ENCODE assay signal across 23 cellular contexts in genomic region chr18:32998285-32998684, GRCh38.
"Had no signal": no experiment of that assay in that cellular context is flagged by ENCODE, and none has a peak within 500 bp of the region (broad histone marks: within the 10 kb centered on the region; RNA-seq: fewer than 3 reads in every experiment).

No MANE protein-coding gene starts in this region.

- H3K36me3 Mint-ChIP-seq: neural progenitor cell, type B pancreatic cell had no signal

- H3K9me3 ChIP-seq: suprapubic skin, thyroid gland had no signal

- H3K27ac ChIP-seq: dorsolateral prefrontal cortex, heart left ventricle, neural progenitor cell, ovary, right atrium auricular region, suprapubic skin, thyroid gland had no signal

- DNase-seq: cortex of kidney; dorsolateral prefrontal cortex; effector CD8-positive, alpha-beta T cell; heart left ventricle; hippocampal formation; kidney glomerular epithelial cell; midbrain; nucleus accumbens; ovary; stimulated activated CD4-positive, alpha-beta T cell treated with anti-CD3 and anti-CD28 coated beads, Interleukin-2, amount 100 ng/mL, for 48 hours; stimulated activated naive CD8-positive, alpha-beta T cell treated with anti-CD3 and anti-CD28 coated beads, Interleukin-15, Interleukin-2, amounts not matched to agents 100 U/mL and 50 U/mL, for 24 hours; thyroid gland had no signal

- H3K4me3 ChIP-seq: dorsolateral prefrontal cortex, heart left ventricle, neural progenitor cell, ovary, right atrium auricular region, smooth muscle cell, suprapubic skin, thyroid gland had no signal

- H2AFZ ChIP-seq: neural progenitor cell had no signal

- H3K4me1 Mint-ChIP-seq: neural progenitor cell had no signal

- H3K9me3 Mint-ChIP-seq: type B pancreatic cell had no signal

- H3K27me3 Mint-ChIP-seq: natural killer cell treated with Interleukin-12 subunit alpha and Interleukin-12 subunit beta and Interleukin-15 and Interleukin-18, amount 100 ng/mL, for 72 hours; type B pancreatic cell had no signal

- H3K36me3 ChIP-seq: heart left ventricle, neural progenitor cell, ovary, right atrium auricular region, suprapubic skin, thyroid gland had no signal

- ATAC-seq: esophagus mucosa; heart left ventricle; natural killer cell treated with Interleukin-12 subunit alpha and Interleukin-12 subunit beta and Interleukin-15 and Interleukin-18, amount 100 ng/mL, for 72 hours; stimulated activated naive CD8-positive, alpha-beta T cell treated with anti-CD3 and anti-CD28 coated beads, Interleukin-15, Interleukin-2, amounts not matched to agents 100 U/mL and 50 U/mL, for 24 hours had no signal

- H3K9ac ChIP-seq: neural progenitor cell had no signal

- H3K27me3 ChIP-seq: dorsolateral prefrontal cortex, heart left ventricle, neural progenitor cell, ovary, right atrium auricular region, suprapubic skin, thyroid gland had no signal

- H3K27ac Mint-ChIP-seq: natural killer cell treated with Interleukin-12 subunit alpha and Interleukin-12 subunit beta and Interleukin-15 and Interleukin-18, amount 100 ng/mL, for 72 hours; neural progenitor cell; type B pancreatic cell had no signal

- FAIRE-seq: endometrium, frontal cortex, islet of Langerhans, urothelium cell line had no signal

- H3K4me2 ChIP-seq: neural progenitor cell, smooth muscle cell had no signal

- H3K4me1 ChIP-seq: heart left ventricle, neural progenitor cell, right atrium auricular region, suprapubic skin, thyroid gland had no signal

- H3K4me3 Mint-ChIP-seq: natural killer cell treated with Interleukin-12 subunit alpha and Interleukin-12 subunit beta and Interleukin-15 and Interleukin-18, amount 100 ng/mL, for 72 hours; neural progenitor cell; type B pancreatic cell had no signal
